17 cellular contexts compared by ENCODE assay signal in genomic region chr19:15169541-15170285, GRCh38. TPM values are rescaled to one million over a fixed set of nuclear protein-coding genes. Genes with fewer than 3 reads are reported as not detected.
A peak's percentile ranks its signal among the peaks of the same experiment; 100 is the strongest.
DNase-seq lines count a peak whose midpoint lies in the region; ATAC-seq, FAIRE-seq and TF ChIP-seq lines count a peak whose summit lies in the region.
"Had no signal": no experiment of that assay in that cellular context is flagged by ENCODE, and none has a peak within 500 bp of the region (broad histone marks: within the 10 kb centered on the region; RNA-seq: fewer than 3 reads in every experiment).

No MANE protein-coding gene starts in this region.

- TF ChIP-seq RAD21 in K562 (CRISPR knock-in tag; conservative IDR thresholded peaks at IDR 0.05 in 1 of 2, IDR thresholded peaks at IDR 0.05 in 1 of 2): no peak

- intact Hi-C loops in K562 (cut with micrococcal nuclease): no loop called here

- CTCF ChIA-PET in K562 (lab: Yijun Ruan, JAX; ENCODE audit: low intra/inter-chr PET ratio): interaction anchor here (0.6 kb wide), 1 partner anchor 42 kb away, joined by 3 read pairs; no protein-coding TSS in a partner anchor

- no peaks in the 10 kb centered on the region for H3F3A ChIP-seq in neural progenitor cell (ENCODE audit: low read depth)

- POLR2A ChIA-PET in K562 (lab: Yijun Ruan, JAX): no interaction called here

- no peak for TF ChIP-seq EP300 in K562 (IDR thresholded peaks at IDR 0.05; ENCODE audit: low read length)

- no peaks in the 10 kb centered on the region for H3K9me1 ChIP-seq in K562 (ENCODE audit: control insufficient read depth, insufficient read depth, low read length)

- H3K9ac ChIP-seq in K562 (ENCODE audit: insufficient read depth in 1 of 2, low read depth in 2 of 2, low read length in 2 of 2) (peak overlapping the region in 1 of 2 experiments; percentile 85; a peak in 2 of 4 replicates), neural progenitor cell (no peak overlapping the region)

- 12% methylated on average over 8 of the region's 10 CpGs for WGBS in K562 (ENCODE audit: insufficient coverage, low coverage, missing lambda C conversion rate)

- peaks cover 0 to 16% of the 10 kb centered on the region in 2 experiments; a peak in 2 of 5 replicates for H3K4me1 ChIP-seq in K562 (replicated peaks in 1 of 2; ENCODE audit: control insufficient read depth in 2 of 2, insufficient read depth in 2 of 2, low read length in 2 of 2)
- H3K4me1 ChIP-seq in neural progenitor cell: no peaks in the 10 kb centered on the region
- H3K4me1 ChIP-seq: Caco-2 had no signal

- H3K79me2 ChIP-seq in K562 (ENCODE audit: control insufficient read depth, insufficient read depth, low read length): no peaks in the 10 kb centered on the region
- H3K79me2 ChIP-seq in neural progenitor cell (ENCODE audit: low read depth): no peaks in the 10 kb centered on the region

- no peaks in the 10 kb centered on the region for H3K9me3 Mint-ChIP-seq in activated naive CD4-positive, alpha-beta T cell treated with anti-CD3 and anti-CD28 coated beads, Interleukin-2, amount 50 U/mL, for 24 hours
- peaks cover 10% of the 10 kb centered on the region for H3K9me3 Mint-ChIP-seq in neural progenitor cell
- peaks cover 30% of the 10 kb centered on the region for H3K9me3 Mint-ChIP-seq in nephron progenitor cell

- in situ Hi-C loops in K562 (cut with MboI): loop anchor here (5.0 kb wide), 1 partner anchor 388 kb away; no protein-coding TSS in a partner anchor

- H3K27ac ChIP-seq in K562 (ENCODE audit: extremely low read depth, low read depth, low read length) (no peak overlapping the region), neural progenitor cell (no peak overlapping the region)
- H3K27ac ChIP-seq: 22Rv1 had no signal

- DNase-seq in activated naive CD4-positive, alpha-beta T cell treated with anti-CD3 and anti-CD28 coated beads, Interleukin-2, amount 50 U/mL, for 16 hours: no peak
- peak in 2 of 4 experiments; percentile 17 to 24 for DNase-seq in K562 (ENCODE audit: extremely low read depth in 1 of 4, low spot score in 3 of 4)
- no peak for DNase-seq in neural progenitor cell (ENCODE audit: low spot score)
- DNase-seq in nephron progenitor cell: no peak
- no peak for DNase-seq in NCI-H2171 treated with DMSO at 0.1 percent for 48 hours (lab: John Stamatoyannopoulos, UW)
- DNase-seq: Caco-2; CD8-positive, alpha-beta T cell; DND-41; GF-D8; HCEC 1CT had no signal

- no peak for TF ChIP-seq POLR2A in K562 (conservative IDR thresholded peaks at IDR 0.05)

- no peak for FAIRE-seq in K562 (lab: Jason Lieb, UNC)
- FAIRE-seq: GM19239 had no signal

- no peaks in the 10 kb centered on the region for H3K4me1 Mint-ChIP-seq in activated naive CD4-positive, alpha-beta T cell treated with anti-CD3 and anti-CD28 coated beads, Interleukin-2, amount 50 U/mL, for 24 hours
- H3K4me1 Mint-ChIP-seq in neural progenitor cell (no peaks in the 10 kb centered on the region), nephron progenitor cell (no peaks in the 10 kb centered on the region)
- H3K4me1 Mint-ChIP-seq: IgD-negative memory B cell had no signal

- no peak overlapping the region for H3K4me3 Mint-ChIP-seq in activated naive CD4-positive, alpha-beta T cell treated with anti-CD3 and anti-CD28 coated beads, Interleukin-2, amount 50 U/mL, for 24 hours
- H3K4me3 Mint-ChIP-seq in neural progenitor cell (peak overlapping the region; percentile 18), nephron progenitor cell (no peak overlapping the region)
- H3K4me3 Mint-ChIP-seq: CD14-positive monocyte; CD8-positive, alpha-beta T cell had no signal

- peak overlapping the region; percentile 22 for H3K4me3 ChIP-seq in K562
- H3K4me3 ChIP-seq in neural progenitor cell: no peak overlapping the region

- peaks cover 9% of the 10 kb centered on the region for H3K9me3 ChIP-seq in K562 (replicated peaks; ENCODE audit: control insufficient read depth, insufficient read depth, low read depth, low read length)
- H3K9me3 ChIP-seq in neural progenitor cell (ENCODE audit: low read depth): no peaks in the 10 kb centered on the region

- no peaks in the 10 kb centered on the region for H4K20me1 ChIP-seq in K562 (replicated peaks; ENCODE audit: control insufficient read depth, insufficient read depth, low read length)
- no peaks in the 10 kb centered on the region for H4K20me1 ChIP-seq in neural progenitor cell (ENCODE audit: low read depth)

- H2AFZ ChIP-seq in K562 (ENCODE audit: low read depth, low read length) (peak overlapping the region; percentile 74), neural progenitor cell (replicated peaks) (no peak overlapping the region)

- H3K27ac Mint-ChIP-seq in activated naive CD4-positive, alpha-beta T cell treated with anti-CD3 and anti-CD28 coated beads, Interleukin-2, amount 50 U/mL, for 24 hours: peak overlapping the region; percentile 65
- H3K27ac Mint-ChIP-seq in neural progenitor cell (no peak overlapping the region), nephron progenitor cell (no peak overlapping the region)
- H3K27ac Mint-ChIP-seq: CD8-positive, alpha-beta T cell; IgD-negative memory B cell had no signal

- ATAC-seq in K562 (peak; percentile 40), HG03196 (IDR thresholded peaks at IDR 0.05; ENCODE audit: unreplicated experiment) (no peak), HG03521 (IDR thresholded peaks at IDR 0.05; ENCODE audit: unreplicated experiment) (no peak)
- ATAC-seq: CD8-positive, alpha-beta T cell had no signal

- TF ChIP-seq CTCF in K562 (IDR thresholded peaks at IDR 0.05 in 2 of 3, conservative IDR thresholded peaks at IDR 0.05 in 1 of 3; ENCODE audit: insufficient read depth in 2 of 3, low read depth in 1 of 3, low read length in 3 of 3) (no peak), neural progenitor cell (IDR thresholded peaks at IDR 0.05) (no peak), nephron progenitor cell (IDR thresholded peaks at IDR 0.05) (no peak)

- no TSS peak for BruUV-seq in K562 (replicated peaks; lab: Mats Ljungman, UMichigan)

- H3K27me3 ChIP-seq in K562 (ENCODE audit: control insufficient read depth in 2 of 2, insufficient read depth in 2 of 2, low read length in 2 of 2) (no peaks in the 10 kb centered on the region; a peak in 1 of 5 replicates), neural progenitor cell (no peaks in the 10 kb centered on the region)

- no peaks in the 10 kb centered on the region for H3K36me3 Mint-ChIP-seq in activated naive CD4-positive, alpha-beta T cell treated with anti-CD3 and anti-CD28 coated beads, Interleukin-2, amount 50 U/mL, for 24 hours
- H3K36me3 Mint-ChIP-seq in neural progenitor cell: peaks cover 50% of the 10 kb centered on the region
- peaks cover 75% of the 10 kb centered on the region for H3K36me3 Mint-ChIP-seq in nephron progenitor cell (ENCODE audit: low read depth)
- H3K36me3 Mint-ChIP-seq: CD14-positive monocyte; CD8-positive, alpha-beta T cell; IgD-negative memory B cell had no signal

- H3K4me2 ChIP-seq in K562 (ENCODE audit: insufficient read depth, low read length) (peak overlapping the region; percentile 71), neural progenitor cell (no peak overlapping the region)

- H3K36me3 ChIP-seq in K562 (ENCODE audit: control insufficient read depth, insufficient read depth, low read length) (no peaks in the 10 kb centered on the region), neural progenitor cell (no peaks in the 10 kb centered on the region)

- H3K27me3 Mint-ChIP-seq in activated naive CD4-positive, alpha-beta T cell treated with anti-CD3 and anti-CD28 coated beads, Interleukin-2, amount 50 U/mL, for 24 hours: no peaks in the 10 kb centered on the region
- H3K27me3 Mint-ChIP-seq in neural progenitor cell (ENCODE audit: insufficient read depth, low read depth) (peaks cover 7% of the 10 kb centered on the region), nephron progenitor cell (ENCODE audit: low read depth, poor library complexity) (no peaks in the 10 kb centered on the region)

TF ChIP-seq in K562, 482 proteins besides CTCF, POLR2A, EP300 and RAD21 (continues in another document):
- TF ChIP-seq ZNF174 (CRISPR knock-in tag; IDR thresholded peaks at IDR 0.05): no peak
- TF ChIP-seq FOSL1 (tag; conservative IDR thresholded peaks at IDR 0.05): 0 out of 2 replicates have a peak, but pooled peaks have one; percentile 27
- TF ChIP-seq PTBP1 (IDR thresholded peaks at IDR 0.05; ENCODE audit: low read depth, low read length): no peak
- no peak for TF ChIP-seq ATF6 (CRISPR knock-in tag; IDR thresholded peaks at IDR 0.05)

RNA-seq across cellular contexts. Expression of gene NOTCH3, which starts 31.1 kb away (rescaled TPM):
- 4.3 and 8.9 TPM in 2 replicates for total RNA-seq in K562 (2011; cell fraction: chromatin; rRNA removed; ENCODE audit: low replicate concordance)
- total RNA-seq in K562 (2011; cell fraction: nucleolus; rRNA removed): 6.2 and 8.7 TPM in 2 replicates
- 4.3 and 5.2 TPM in 2 replicates for total RNA-seq in K562 (2011; cell fraction: nucleoplasm; rRNA removed)
- total RNA-seq in K562 (2014; rRNA removed) (0.45 and 1.1 TPM in 2 replicates), K562 (2014; rRNA removed; fragmentation: Illumina TruSeq; extraction: Trizol) (0.11 and 0.13 TPM in 2 replicates), K562 (2015; rRNA removed; fragmentation: Illumina TruSeq; extraction: Trizol) (0.18 and 0.30 TPM in 2 replicates), K562 (2021) (0.34 and 1.2 TPM in 2 replicates), neural progenitor cell (ENCODE audit: low replicate concordance) (17.1 and 71.8 TPM in 2 replicates)
- polyA plus RNA-seq in K562 (2011; rRNA removed) (0.22 and 0.28 TPM in 2 replicates), K562 (2014; fragmentation: Illumina TruSeq; extraction: Trizol) (0.08 and 0.12 TPM in 2 replicates), K562 (2014; fragmentation: Nextera tagmentation; extraction: Ambion mirVana) (under 1 TPM; under 0.01 to 0.01 TPM), K562 (2014; rRNA removed) (0.15 and 0.16 TPM in 2 replicates)
- 0.09 and 0.24 TPM in 2 replicates for polyA plus RNA-seq in K562 (2011; cell fraction: cytosol; rRNA removed)
- 0.90 and 2.0 TPM in 2 replicates for polyA plus RNA-seq in K562 (2011; cell fraction: nucleus; rRNA removed)
- polyA plus RNA-seq in K562 (2012): 0.51 and 0.65 TPM in 2 replicates
- polyA minus RNA-seq in K562 (2011; rRNA and poly(A)+ RNA removed): 0.84 TPM in 1 of 2 replicates, not detected in the other
- 0.95 TPM in 1 of 2 replicates, not detected in the other for polyA minus RNA-seq in K562 (2011; cell fraction: cytosol; rRNA and poly(A)+ RNA removed)
- 1.9 and 2.6 TPM in 2 replicates for polyA minus RNA-seq in K562 (2011; cell fraction: nucleus; rRNA and poly(A)+ RNA removed)
- total RNA-seq: CD8-positive, alpha-beta T cell had no signal
- polyA plus RNA-seq: IgD-negative memory B cell had no signal
